14 cellular contexts compared by ENCODE assay signal in the genomic region with DNA sequence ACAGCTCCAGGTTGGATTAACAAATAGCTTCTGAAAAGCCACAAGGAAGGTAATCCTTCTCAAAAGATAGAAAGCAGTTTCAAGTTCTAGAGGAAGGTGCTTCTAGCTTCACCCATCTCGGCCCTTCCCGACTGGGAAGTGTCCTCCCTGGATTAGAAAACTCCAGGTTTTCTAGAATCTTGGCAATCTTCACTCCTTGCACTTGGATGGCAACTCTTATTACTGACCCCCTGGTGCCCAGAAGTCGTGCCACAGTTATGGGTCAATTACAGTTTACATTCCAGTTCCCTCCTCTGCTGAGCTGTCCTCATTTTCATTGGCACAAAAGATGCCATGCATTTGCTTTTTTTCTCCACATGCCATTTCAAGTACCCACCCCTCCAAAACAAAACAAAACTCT.
DNase-seq lines count a peak whose midpoint lies in the region; ATAC-seq and TF ChIP-seq lines count a peak whose summit lies in the region.
"Had no signal": no experiment of that assay in that cellular context is flagged by ENCODE, and none has a peak within 500 bp of the region (broad histone marks: within the 10 kb centered on the region; RNA-seq: fewer than 3 reads in every experiment).

No MANE protein-coding gene starts in this region.

- DNase-seq in adrenal gland = no peak
- DNase-seq in lung (ENCODE audit: low spot score) = no peak
- no peak for DNase-seq in thoracic aorta (ENCODE audit: low spot score)
- DNase-seq in dermis blood vessel endothelial cell = no peak
- DNase-seq in activated T-cell treated with anti-CD3 and anti-CD28 coated beads, Interleukin-2, amount 50 U/mL, for 24 hours = no peak
- DNase-seq: activated T-cell treated with anti-CD3 and anti-CD28 coated beads, Interleukin-2, amount 50 U/mL, for 4 hours; central memory CD4-positive, alpha-beta T cell; foreskin melanocyte; H9; Kasumi-1; NCI-H2227 treated with DMSO at 0.1 percent for 48 hours; WERI-Rb-1 had no signal

- H3K27me3 Mint-ChIP-seq in activated T-cell treated with anti-CD3 and anti-CD28 coated beads, Interleukin-2, amount 50 U/mL, for 24 hours = no peaks in the 10 kb centered on the region

- ATAC-seq in lung (ENCODE audit: insufficient read depth, low FRiP score) (no peak), thoracic aorta (ENCODE audit: insufficient number of reproducible peaks, low FRiP score, low read depth) (peak; percentile 34), GM19351 (IDR thresholded peaks at IDR 0.05; ENCODE audit: unreplicated experiment) (no peak)
- ATAC-seq: activated T-cell treated with anti-CD3 and anti-CD28 coated beads, Interleukin-2, amount 50 U/mL, for 4 hours had no signal

- H3K4me3 ChIP-seq in HEK293 (ENCODE audit: low read depth, low read length) (no peak overlapping the region), adrenal gland (no peak overlapping the region), lung (no peak overlapping the region), thoracic aorta (peak overlapping the region; percentile 51)

- H3K27me3 ChIP-seq in adrenal gland (no peaks in the 10 kb centered on the region), lung (ENCODE audit: control insufficient read depth, insufficient read depth) (no peaks in the 10 kb centered on the region), thoracic aorta (replicated peaks; ENCODE audit: insufficient read depth) (no peaks in the 10 kb centered on the region)

- no peaks in the 10 kb centered on the region for H3K9me3 Mint-ChIP-seq in activated T-cell treated with anti-CD3 and anti-CD28 coated beads, Interleukin-2, amount 50 U/mL, for 24 hours
- H3K9me3 Mint-ChIP-seq: activated T-cell treated with anti-CD3 and anti-CD28 coated beads, Interleukin-2, amount 50 U/mL, for 4 hours; H9 had no signal

- CTCF ChIA-PET in HEK293 (lab: Yijun Ruan, JAX) = interaction anchor here (0.8 kb wide), 1 partner anchor 172 kb away, joined by 4 read pairs; no protein-coding TSS in a partner anchor

- peaks cover 68% of the 10 kb centered on the region for H3K36me3 Mint-ChIP-seq in activated T-cell treated with anti-CD3 and anti-CD28 coated beads, Interleukin-2, amount 50 U/mL, for 24 hours (ENCODE audit: low read depth)

- H3K4me3 Mint-ChIP-seq in activated T-cell treated with anti-CD3 and anti-CD28 coated beads, Interleukin-2, amount 50 U/mL, for 24 hours = no peak overlapping the region
- H3K4me3 Mint-ChIP-seq: activated T-cell treated with anti-CD3 and anti-CD28 coated beads, Interleukin-2, amount 50 U/mL, for 4 hours; H9 had no signal

- H3K36me3 ChIP-seq in HEK293 (ENCODE audit: control insufficient read depth in 2 of 2, insufficient read depth in 1 of 2, low read length in 2 of 2) (peaks cover 18 to 59% of the 10 kb centered on the region in 2 experiments), adrenal gland (replicated peaks in 1 of 2) (no peaks in the 10 kb centered on the region), lung (ENCODE audit: control insufficient read depth in 2 of 2, insufficient read depth in 2 of 2, low read length in 2 of 2) (peaks cover 3 to 13% of the 10 kb centered on the region in 2 donors), thoracic aorta (no peaks in the 10 kb centered on the region)

- no peak for TF ChIP-seq CTCF in HEK293 (tag by site-specific recombination; IDR thresholded peaks at IDR 0.05)
- no peak for TF ChIP-seq CTCF in adrenal gland (IDR thresholded peaks at IDR 0.05)
- no peak for TF ChIP-seq CTCF in lung (IDR thresholded peaks at IDR 0.05; ENCODE audit: control extremely low read depth, extremely low read depth)
- no peak for TF ChIP-seq CTCF in thoracic aorta (IDR thresholded peaks at IDR 0.05)

- H3K9me3 ChIP-seq in HEK293 (ENCODE audit: control insufficient read depth, insufficient read depth, low read depth, low read length) (no peaks in the 10 kb centered on the region), adrenal gland (replicated peaks in 1 of 3) (no peaks in the 10 kb centered on the region), lung (ENCODE audit: control insufficient read depth in 2 of 2, insufficient read depth in 1 of 2, low read length in 1 of 2) (no peaks in the 10 kb centered on the region), thoracic aorta (no peaks in the 10 kb centered on the region)

- WGBS in adrenal gland, 4 donors = 58 to 80% (median 73%) methylated on average over 3 of the region's 3 CpGs
- WGBS in lung, 2 donors = 64 to 84% methylated on average over 3 of the region's 3 CpGs

- intact Hi-C loops in adrenal gland (cut with DNase I) = no loop called here

- no peak for TF ChIP-seq POLR2A in adrenal gland (IDR thresholded peaks at IDR 0.05)

- H3K4me1 ChIP-seq in HEK293 (ENCODE audit: control insufficient read depth, insufficient read depth, low read length) (no peaks in the 10 kb centered on the region), adrenal gland (replicated peaks in 1 of 2) (peaks cover 10 to 33% of the 10 kb centered on the region in 2 donors), lung (ENCODE audit: control insufficient read depth in 2 of 2, insufficient read depth in 2 of 2, low read length in 2 of 2) (peaks cover 5 to 11% of the 10 kb centered on the region in 2 donors), thoracic aorta (ENCODE audit: control insufficient read depth in 1 of 2, low read depth in 2 of 2) (peaks cover 42 to 75% of the 10 kb centered on the region in 2 donors)

- POLR2A ChIA-PET in HEK293 (lab: Yijun Ruan, JAX) = no interaction called here

- peaks cover 43% of the 10 kb centered on the region for H3K4me1 Mint-ChIP-seq in activated T-cell treated with anti-CD3 and anti-CD28 coated beads, Interleukin-2, amount 50 U/mL, for 24 hours (ENCODE audit: low read depth)

- no peak overlapping the region for H3K27ac Mint-ChIP-seq in activated T-cell treated with anti-CD3 and anti-CD28 coated beads, Interleukin-2, amount 50 U/mL, for 24 hours

- H3K27ac ChIP-seq in HEK293 (ENCODE audit: extremely low read depth, low read depth, low read length) (no peak overlapping the region), adrenal gland (peak overlapping the region in 4 of 5 donors; percentile 33 to 88 (median 56)), lung (ENCODE audit: low read depth in 1 of 2, low read length in 1 of 2) (peak overlapping the region; percentile 24 to 70), thoracic aorta (peak overlapping the region; percentile 77 to 80)
- H3K27ac ChIP-seq: WERI-Rb-1 had no signal

TF ChIP-seq in HEK293, 187 proteins besides CTCF, POLR2A, EP300 and RAD21:
- TF ChIP-seq ZIC2 (tag by site-specific recombination; IDR thresholded peaks at IDR 0.05) (peak; percentile 26; the same call in 1 of the 2 replicates), ZNF530 (tag by site-specific recombination; IDR thresholded peaks at IDR 0.05; ENCODE audit: low read depth) (no peak)
TF ChIP-seq in HEK293: peak in this region for 1.
